Comparison of ENCODE assay signal across 15 cellular contexts in the genomic region with DNA sequence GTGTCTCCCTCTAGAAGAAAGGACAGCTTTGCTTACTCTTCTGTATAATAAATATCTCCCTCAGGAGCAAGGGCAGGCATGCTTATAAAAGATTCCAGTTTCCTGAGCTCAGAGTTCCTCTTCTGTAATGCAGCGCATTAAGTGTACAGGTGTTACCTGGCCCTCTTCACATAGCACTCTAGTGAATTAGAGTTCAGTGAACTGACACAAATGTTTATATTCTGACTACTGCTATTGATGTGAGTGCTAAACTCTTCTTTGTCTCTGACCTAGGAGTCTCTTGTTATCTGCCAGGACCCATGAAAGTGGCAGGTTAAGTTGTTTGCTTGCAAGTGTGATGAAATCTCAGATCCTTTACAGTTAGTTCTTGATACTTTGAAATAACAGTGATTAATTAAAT. TPM values are rescaled to one million over a fixed set of nuclear protein-coding genes. Genes with fewer than 3 reads are reported as not detected.
"Had no signal": no experiment of that assay in that cellular context is flagged by ENCODE, and none has a peak within 500 bp of the region (broad histone marks: within the 10 kb centered on the region; RNA-seq: fewer than 3 reads in every experiment).

No MANE protein-coding gene starts in this region.

- DNase-seq: activated CD4-positive, alpha-beta T cell treated with anti-CD3 and anti-CD28 coated beads for 48 hours; activated CD8-positive, alpha-beta memory T cell treated with anti-CD3 and anti-CD28 coated beads, Interleukin-2, amount 50 U/mL, for 48 hours; activated CD8-positive, alpha-beta T cell treated with anti-CD3 and anti-CD28 coated beads, Interleukin-2, amount 10 ng/mL, durations not matched to agents 7 days and 5 days; activated naive CD4-positive, alpha-beta T cell; activated naive CD8-positive, alpha-beta T cell treated with anti-CD3 and anti-CD28 coated beads, Interleukin-2, amount 50 U/mL, for 24 hours; foreskin keratinocyte; mammary epithelial cell; naive thymus-derived CD4-positive, alpha-beta T cell; retina; thyroid gland; uterus had no signal

- H3K4me1 ChIP-seq: foreskin keratinocyte, uterus had no signal

- H3K36me3 ChIP-seq: cardiac muscle cell, thyroid gland, uterus had no signal

- H3K27ac ChIP-seq: cardiac muscle cell, foreskin keratinocyte, thyroid gland, uterus had no signal

- ATAC-seq: activated CD8-positive, alpha-beta T cell treated with anti-CD3 and anti-CD28 coated beads, Interleukin-2, amount 10 ng/mL, durations not matched to agents 7 days and 5 days; activated naive CD8-positive, alpha-beta T cell treated with anti-CD3 and anti-CD28 coated beads, Interleukin-2, amount 50 U/mL, for 24 hours; foreskin keratinocyte; naive thymus-derived CD4-positive, alpha-beta T cell; WTC11 had no signal

- H3K27me3 ChIP-seq: cardiac muscle cell, foreskin keratinocyte, thyroid gland, uterus had no signal

- H3K4me3 ChIP-seq: cardiac muscle cell, thyroid gland, uterus had no signal

- FAIRE-seq: colon, endothelial cell of umbilical vein had no signal

- H3K9me3 ChIP-seq: thyroid gland, uterus had no signal

RNA-seq across cellular contexts. Expression of gene RIPPLY2, which starts 39.9 kb away (rescaled TPM):
- total RNA-seq: activated CD8-positive, alpha-beta T cell treated with anti-CD3 and anti-CD28 coated beads, Interleukin-2, amount 10 ng/mL, durations not matched to agents 7 days and 5 days; mammary epithelial cell; naive thymus-derived CD4-positive, alpha-beta T cell; thyroid gland had no signal
- polyA plus RNA-seq: naive thymus-derived CD4-positive, alpha-beta T cell had no signal
